ENCODE assay signal across 1 cellular context in genomic region chr12:19576421-19576925, GRCh38.
TF ChIP-seq lines count a peak whose summit lies in the region.

No MANE protein-coding gene starts in this region.

TF ChIP-seq in endothelial cell of umbilical vein, 7 proteins besides CTCF, POLR2A, EP300 and RAD21:
- no peak for TF ChIP-seq POLR2AphosphoS5 (IDR thresholded peaks at IDR 0.05; ENCODE audit: insufficient read depth, low read depth, low read length)
- no peak for TF ChIP-seq FOS (IDR thresholded peaks at IDR 0.05; ENCODE audit: borderline replicate concordance, insufficient read depth, low read length)
- no peak for TF ChIP-seq MYC (IDR thresholded peaks at IDR 0.05; ENCODE audit: low read depth, low read length)
- TF ChIP-seq EZH2 (IDR thresholded peaks at IDR 0.05; ENCODE audit: borderline replicate concordance, low read depth, low read length, severe bottlenecking), result no peak
- no peak for TF ChIP-seq JUN (IDR thresholded peaks at IDR 0.05; ENCODE audit: borderline replicate concordance, insufficient read depth, insufficient read length, low read depth)
- TF ChIP-seq GATA2 (IDR thresholded peaks at IDR 0.05; ENCODE audit: insufficient read depth, insufficient read length, low read depth, low read length), result no peak
- no peak for TF ChIP-seq MAX (IDR thresholded peaks at IDR 0.05; ENCODE audit: insufficient read depth, insufficient read length)
